In genomic region chr6:12033770-12034169, GRCh38 we compare ENCODE assay signal across 14 cellular contexts. TPM values are rescaled to one million over a fixed set of nuclear protein-coding genes. Genes with fewer than 3 reads are reported as not detected.
DNase-seq lines count a peak whose midpoint lies in the region; ATAC-seq and TF ChIP-seq lines count a peak whose summit lies in the region.
"Had no signal": no experiment of that assay in that cellular context is flagged by ENCODE, and none has a peak within 500 bp of the region (broad histone marks: within the 10 kb centered on the region; RNA-seq: fewer than 3 reads in every experiment).

No MANE protein-coding gene starts in this region.

- ATAC-seq in stimulated activated memory B cell treated with anti-CD40 and anti-IgM and Interleukin-4, amounts not matched to agents 10 μg/mL and 1 μg/mL and 100 μg/mL, for 72 hours, result no peak
- ATAC-seq: Panc1 had no signal

- POLR2A ChIA-PET in CD4-positive, alpha-beta memory T cell (lab: Charles Lee; ENCODE audit: partially characterized antibody), result no interaction called here

- intact Hi-C loops in CD4-positive, alpha-beta memory T cell (cut with micrococcal nuclease), result no loop called here

- no peaks in the 10 kb centered on the region for H3K9me3 ChIP-seq in CD4-positive, alpha-beta memory T cell (ENCODE audit: control insufficient read depth in 1 of 2, low read length in 2 of 2)
- H3K9me3 ChIP-seq: sigmoid colon, thoracic aorta had no signal

- no peaks in the 10 kb centered on the region for H3K27me3 Mint-ChIP-seq in stimulated activated memory B cell treated with anti-CD40 and anti-IgM and Interleukin-4, amounts not matched to agents 10 μg/mL and 1 μg/mL and 100 μg/mL, for 72 hours
- no peaks in the 10 kb centered on the region for H3K27me3 Mint-ChIP-seq in progenitor cell of endocrine pancreas
- no peaks in the 10 kb centered on the region for H3K27me3 Mint-ChIP-seq in CD4-positive, alpha-beta memory T cell

- CTCF ChIA-PET in CD4-positive, alpha-beta memory T cell (lab: Charles Lee; ENCODE audit: partially characterized antibody), result interaction anchor here (1.4 kb wide), 1 partner anchor 32 kb away, joined by 3 read pairs; no protein-coding TSS in a partner anchor

- H3K36me3 Mint-ChIP-seq in stimulated activated memory B cell treated with anti-CD40 and anti-IgM and Interleukin-4, amounts not matched to agents 10 μg/mL and 1 μg/mL and 100 μg/mL, for 72 hours, result peaks cover 62% of the 10 kb centered on the region
- H3K36me3 Mint-ChIP-seq in progenitor cell of endocrine pancreas (ENCODE audit: insufficient read depth), result peaks cover 24% of the 10 kb centered on the region
- peaks cover 24 to 28% of the 10 kb centered on the region in 2 donors for H3K36me3 Mint-ChIP-seq in CD4-positive, alpha-beta memory T cell

- H3K4me3 Mint-ChIP-seq in stimulated activated memory B cell treated with anti-CD40 and anti-IgM and Interleukin-4, amounts not matched to agents 10 μg/mL and 1 μg/mL and 100 μg/mL, for 72 hours, result no peak overlapping the region
- no peak overlapping the region for H3K4me3 Mint-ChIP-seq in progenitor cell of endocrine pancreas (ENCODE audit: low read depth)
- no peak overlapping the region for H3K4me3 Mint-ChIP-seq in CD4-positive, alpha-beta memory T cell

- no peak overlapping the region for H3K27ac ChIP-seq in CD4-positive, alpha-beta memory T cell (ENCODE audit: low read depth, low read length)
- H3K27ac ChIP-seq: adrenal gland, sigmoid colon, thoracic aorta had no signal

- H3K4me3 ChIP-seq in foreskin fibroblast (ENCODE audit: low read depth in 1 of 2, low read length in 2 of 2), result no peak overlapping the region
- H3K4me3 ChIP-seq in CD4-positive, alpha-beta memory T cell (ENCODE audit: low read length in 2 of 2), result no peak overlapping the region
- H3K4me3 ChIP-seq: adrenal gland, sigmoid colon, thoracic aorta had no signal

- peaks cover 21% of the 10 kb centered on the region for H3K4me1 ChIP-seq in CD4-positive, alpha-beta memory T cell (ENCODE audit: insufficient read depth, low read length)

- H3K27ac Mint-ChIP-seq in stimulated activated memory B cell treated with anti-CD40 and anti-IgM and Interleukin-4, amounts not matched to agents 10 μg/mL and 1 μg/mL and 100 μg/mL, for 72 hours, result peak overlapping the region; percentile 36
- no peak overlapping the region for H3K27ac Mint-ChIP-seq in progenitor cell of endocrine pancreas
- H3K27ac Mint-ChIP-seq in CD4-positive, alpha-beta memory T cell, result peak overlapping the region in 1 of 7 donors; percentile 68

- peak; percentile 30 for DNase-seq in SIG-M5 treated with dmso at 0.1 percent for 504 hours (lab: John Stamatoyannopoulos, UW; ENCODE audit: unreplicated experiment)
- no peak for DNase-seq in SIG-M5 (lab: John Stamatoyannopoulos, UW)
- peak; percentile 53 for DNase-seq in SKM-1 treated with dmso at 0.1 percent for 144 hours (lab: John Stamatoyannopoulos, UW; ENCODE audit: unreplicated experiment)
- peak; percentile 30 to 57 for DNase-seq in foreskin fibroblast
- DNase-seq in progenitor cell of endocrine pancreas (ENCODE audit: low spot score, unreplicated experiment), result no peak
- DNase-seq in activated effector memory CD4-positive, alpha-beta T cell treated with anti-CD3 and anti-CD28 coated beads, Interleukin-2, amount 50 U/mL, for 16 hours, result no peak
- DNase-seq in CD4-positive, alpha-beta memory T cell, result no peak
- DNase-seq: adrenal gland; effector CD8-positive, alpha-beta T cell; MM.1S; sigmoid colon had no signal

- H3K36me3 ChIP-seq in CD4-positive, alpha-beta memory T cell (ENCODE audit: insufficient read depth, low read length), result no peaks in the 10 kb centered on the region
- H3K36me3 ChIP-seq: adrenal gland, sigmoid colon, thoracic aorta had no signal

- no peak for TF ChIP-seq CTCF in foreskin fibroblast (IDR thresholded peaks at IDR 0.05; ENCODE audit: low read depth, low read length)
- TF ChIP-seq CTCF in progenitor cell of endocrine pancreas (IDR thresholded peaks at IDR 0.05; ENCODE audit: unreplicated experiment), result no peak

- H3K9me3 Mint-ChIP-seq in stimulated activated memory B cell treated with anti-CD40 and anti-IgM and Interleukin-4, amounts not matched to agents 10 μg/mL and 1 μg/mL and 100 μg/mL, for 72 hours, result peaks cover 6% of the 10 kb centered on the region
- peaks cover 6% of the 10 kb centered on the region for H3K9me3 Mint-ChIP-seq in progenitor cell of endocrine pancreas (ENCODE audit: low read depth)
- H3K9me3 Mint-ChIP-seq in CD4-positive, alpha-beta memory T cell, result peaks cover 0 to 24% (median 21%) of the 10 kb centered on the region in 8 donors

- H3K4me1 Mint-ChIP-seq in stimulated activated memory B cell treated with anti-CD40 and anti-IgM and Interleukin-4, amounts not matched to agents 10 μg/mL and 1 μg/mL and 100 μg/mL, for 72 hours, result peaks cover 73% of the 10 kb centered on the region
- H3K4me1 Mint-ChIP-seq in progenitor cell of endocrine pancreas (ENCODE audit: low read depth), result peaks cover 32% of the 10 kb centered on the region
- H3K4me1 Mint-ChIP-seq in CD4-positive, alpha-beta memory T cell, result peaks cover 34 to 66% (median 47%) of the 10 kb centered on the region in 4 donors

- no peaks in the 10 kb centered on the region for H3K27me3 ChIP-seq in CD4-positive, alpha-beta memory T cell (ENCODE audit: insufficient read depth, low read length)
- H3K27me3 ChIP-seq: adrenal gland, sigmoid colon had no signal

RNA-seq across cellular contexts. Expression of gene HIVEP1, which starts 21.7 kb away (rescaled TPM):
- total RNA-seq in progenitor cell of endocrine pancreas, result 29.8 and 35.7 TPM in 2 replicates
- total RNA-seq in CD4-positive, alpha-beta memory T cell, result 10 to 100 TPM; 16.6 to 17.6 TPM
- 1 to 10 TPM in 1 of 2 donors, under 1 TPM in 1; 0.47 to 7.2 TPM for polyA plus RNA-seq in CD4-positive, alpha-beta memory T cell

Comparison
In these comparisons a context has a peak if more than half of its experiments do, and no peak if none do; other contexts are left out.
1. DNase-seq: peak in SIG-M5 treated with dmso at 0.1 percent for 504 hours (single experiment), SKM-1 treated with dmso at 0.1 percent for 144 hours (single experiment) and foreskin fibroblast (2 of 2); none in SIG-M5 (single experiment), progenitor cell of endocrine pancreas (single experiment), activated effector memory CD4-positive, alpha-beta T cell treated with anti-CD3 and anti-CD28 coated beads, Interleukin-2, amount 50 U/mL, for 16 hours (single experiment) and CD4-positive, alpha-beta memory T cell (0 of 5).